1 cellular context compared by ENCODE assay signal in the genomic region with DNA sequence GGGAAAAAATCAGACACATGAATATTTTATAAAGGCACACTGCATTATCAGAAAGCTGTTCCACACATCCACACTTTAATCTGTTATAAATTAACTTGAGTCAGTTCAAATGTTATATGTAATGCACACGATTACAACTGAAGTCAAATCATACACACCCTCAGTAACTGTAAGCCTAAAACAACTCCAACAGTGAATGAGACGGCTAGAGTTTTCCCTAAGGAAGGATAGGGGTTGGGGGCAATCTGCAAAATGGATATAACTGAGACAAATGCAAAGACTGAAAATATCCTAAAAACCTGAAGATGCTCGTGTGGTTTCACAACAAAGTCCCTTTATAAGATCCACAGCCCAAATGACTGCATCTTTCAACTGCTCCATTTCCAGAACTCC.
TF ChIP-seq lines count a peak whose summit lies in the region.

No MANE protein-coding gene starts in this region.

TF ChIP-seq in GM23338, 12 proteins besides CTCF, POLR2A, EP300 and RAD21 (continued from another document):
- no peak for TF ChIP-seq CREB1 (CRISPR knock-in tag; IDR thresholded peaks at IDR 0.05; ENCODE audit: low read depth)
- TF ChIP-seq, protein P1, sequence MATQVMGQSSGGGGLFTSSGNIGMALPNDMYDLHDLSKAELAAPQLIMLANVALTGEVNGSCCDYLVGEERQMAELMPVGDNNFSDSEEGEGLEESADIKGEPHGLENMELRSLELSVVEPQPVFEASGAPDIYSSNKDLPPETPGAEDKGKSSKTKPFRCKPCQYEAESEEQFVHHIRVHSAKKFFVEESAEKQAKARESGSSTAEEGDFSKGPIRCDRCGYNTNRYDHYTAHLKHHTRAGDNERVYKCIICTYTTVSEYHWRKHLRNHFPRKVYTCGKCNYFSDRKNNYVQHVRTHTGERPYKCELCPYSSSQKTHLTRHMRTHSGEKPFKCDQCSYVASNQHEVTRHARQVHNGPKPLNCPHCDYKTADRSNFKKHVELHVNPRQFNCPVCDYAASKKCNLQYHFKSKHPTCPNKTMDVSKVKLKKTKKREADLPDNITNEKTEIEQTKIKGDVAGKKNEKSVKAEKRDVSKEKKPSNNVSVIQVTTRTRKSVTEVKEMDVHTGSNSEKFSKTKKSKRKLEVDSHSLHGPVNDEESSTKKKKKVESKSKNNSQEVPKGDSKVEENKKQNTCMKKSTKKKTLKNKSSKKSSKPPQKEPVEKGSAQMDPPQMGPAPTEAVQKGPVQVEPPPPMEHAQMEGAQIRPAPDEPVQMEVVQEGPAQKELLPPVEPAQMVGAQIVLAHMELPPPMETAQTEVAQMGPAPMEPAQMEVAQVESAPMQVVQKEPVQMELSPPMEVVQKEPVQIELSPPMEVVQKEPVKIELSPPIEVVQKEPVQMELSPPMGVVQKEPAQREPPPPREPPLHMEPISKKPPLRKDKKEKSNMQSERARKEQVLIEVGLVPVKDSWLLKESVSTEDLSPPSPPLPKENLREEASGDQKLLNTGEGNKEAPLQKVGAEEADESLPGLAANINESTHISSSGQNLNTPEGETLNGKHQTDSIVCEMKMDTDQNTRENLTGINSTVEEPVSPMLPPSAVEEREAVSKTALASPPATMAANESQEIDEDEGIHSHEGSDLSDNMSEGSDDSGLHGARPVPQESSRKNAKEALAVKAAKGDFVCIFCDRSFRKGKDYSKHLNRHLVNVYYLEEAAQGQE (IDR thresholded peaks at IDR 0.05; ENCODE audit: unreplicated experiment): no peak
- no peak for TF ChIP-seq ZNF331 (CRISPR knock-in tag; IDR thresholded peaks at IDR 0.05; ENCODE audit: low read depth)
- TF ChIP-seq, protein P2, sequence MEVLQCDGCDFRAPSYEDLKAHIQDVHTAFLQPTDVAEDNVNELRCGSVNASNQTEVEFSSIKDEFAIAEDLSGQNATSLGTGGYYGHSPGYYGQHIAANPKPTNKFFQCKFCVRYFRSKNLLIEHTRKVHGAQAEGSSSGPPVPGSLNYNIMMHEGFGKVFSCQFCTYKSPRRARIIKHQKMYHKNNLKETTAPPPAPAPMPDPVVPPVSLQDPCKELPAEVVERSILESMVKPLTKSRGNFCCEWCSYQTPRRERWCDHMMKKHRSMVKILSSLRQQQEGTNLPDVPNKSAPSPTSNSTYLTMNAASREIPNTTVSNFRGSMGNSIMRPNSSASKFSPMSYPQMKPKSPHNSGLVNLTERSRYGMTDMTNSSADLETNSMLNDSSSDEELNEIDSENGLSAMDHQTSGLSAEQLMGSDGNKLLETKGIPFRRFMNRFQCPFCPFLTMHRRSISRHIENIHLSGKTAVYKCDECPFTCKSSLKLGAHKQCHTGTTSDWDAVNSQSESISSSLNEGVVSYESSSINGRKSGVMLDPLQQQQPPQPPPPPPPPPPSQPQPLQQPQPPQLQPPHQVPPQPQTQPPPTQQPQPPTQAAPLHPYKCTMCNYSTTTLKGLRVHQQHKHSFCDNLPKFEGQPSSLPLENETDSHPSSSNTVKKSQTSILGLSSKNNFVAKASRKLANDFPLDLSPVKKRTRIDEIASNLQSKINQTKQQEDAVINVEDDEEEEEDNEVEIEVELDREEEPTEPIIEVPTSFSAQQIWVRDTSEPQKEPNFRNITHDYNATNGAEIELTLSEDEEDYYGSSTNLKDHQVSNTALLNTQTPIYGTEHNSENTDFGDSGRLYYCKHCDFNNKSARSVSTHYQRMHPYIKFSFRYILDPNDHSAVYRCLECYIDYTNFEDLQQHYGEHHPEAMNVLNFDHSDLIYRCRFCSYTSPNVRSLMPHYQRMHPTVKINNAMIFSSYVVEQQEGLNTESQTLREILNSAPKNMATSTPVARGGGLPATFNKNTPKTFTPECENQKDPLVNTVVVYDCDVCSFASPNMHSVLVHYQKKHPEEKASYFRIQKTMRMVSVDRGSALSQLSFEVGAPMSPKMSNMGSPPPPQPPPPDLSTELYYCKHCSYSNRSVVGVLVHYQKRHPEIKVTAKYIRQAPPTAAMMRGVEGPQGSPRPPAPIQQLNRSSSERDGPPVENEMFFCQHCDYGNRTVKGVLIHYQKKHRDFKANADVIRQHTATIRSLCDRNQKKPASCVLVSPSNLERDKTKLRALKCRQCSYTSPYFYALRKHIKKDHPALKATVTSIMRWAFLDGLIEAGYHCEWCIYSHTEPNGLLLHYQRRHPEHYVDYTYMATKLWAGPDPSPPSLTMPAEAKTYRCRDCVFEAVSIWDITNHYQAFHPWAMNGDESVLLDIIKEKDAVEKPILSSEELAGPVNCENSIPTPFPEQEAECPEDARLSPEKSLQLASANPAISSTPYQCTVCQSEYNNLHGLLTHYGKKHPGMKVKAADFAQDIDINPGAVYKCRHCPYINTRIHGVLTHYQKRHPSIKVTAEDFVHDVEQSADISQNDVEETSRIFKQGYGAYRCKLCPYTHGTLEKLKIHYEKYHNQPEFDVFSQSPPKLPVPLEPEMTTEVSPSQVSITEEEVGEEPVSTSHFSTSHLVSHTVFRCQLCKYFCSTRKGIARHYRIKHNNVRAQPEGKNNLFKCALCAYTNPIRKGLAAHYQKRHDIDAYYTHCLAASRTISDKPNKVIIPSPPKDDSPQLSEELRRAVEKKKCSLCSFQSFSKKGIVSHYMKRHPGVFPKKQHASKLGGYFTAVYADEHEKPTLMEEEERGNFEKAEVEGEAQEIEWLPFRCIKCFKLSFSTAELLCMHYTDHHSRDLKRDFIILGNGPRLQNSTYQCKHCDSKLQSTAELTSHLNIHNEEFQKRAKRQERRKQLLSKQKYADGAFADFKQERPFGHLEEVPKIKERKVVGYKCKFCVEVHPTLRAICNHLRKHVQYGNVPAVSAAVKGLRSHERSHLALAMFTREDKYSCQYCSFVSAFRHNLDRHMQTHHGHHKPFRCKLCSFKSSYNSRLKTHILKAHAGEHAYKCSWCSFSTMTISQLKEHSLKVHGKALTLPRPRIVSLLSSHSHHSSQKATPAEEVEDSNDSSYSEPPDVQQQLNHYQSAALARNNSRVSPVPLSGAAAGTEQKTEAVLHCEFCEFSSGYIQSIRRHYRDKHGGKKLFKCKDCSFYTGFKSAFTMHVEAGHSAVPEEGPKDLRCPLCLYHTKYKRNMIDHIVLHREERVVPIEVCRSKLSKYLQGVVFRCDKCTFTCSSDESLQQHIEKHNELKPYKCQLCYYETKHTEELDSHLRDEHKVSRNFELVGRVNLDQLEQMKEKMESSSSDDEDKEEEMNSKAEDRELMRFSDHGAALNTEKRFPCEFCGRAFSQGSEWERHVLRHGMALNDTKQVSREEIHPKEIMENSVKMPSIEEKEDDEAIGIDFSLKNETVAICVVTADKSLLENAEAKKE (CRISPR knock-in tag; IDR thresholded peaks at IDR 0.05): no peak
TF ChIP-seq in GM23338: peak in this region for 0.
